ENCODE assay signal across 16 cellular contexts in genomic region chr6:47420394-47421371, GRCh38. TPM values are rescaled to one million over a fixed set of nuclear protein-coding genes. Genes with fewer than 3 reads are reported as not detected.
A peak's percentile ranks its signal among the peaks of the same experiment; 100 is the strongest.
DNase-seq lines count a peak whose midpoint lies in the region; ATAC-seq and TF ChIP-seq lines count a peak whose summit lies in the region.
"Had no signal": no experiment of that assay in that cellular context is flagged by ENCODE, and none has a peak within 500 bp of the region (broad histone marks: within the 10 kb centered on the region; RNA-seq: fewer than 3 reads in every experiment).

No MANE protein-coding gene starts in this region.

- H3K4me1 ChIP-seq in colonic mucosa, result peaks cover 3% of the 10 kb centered on the region
- H3K4me1 ChIP-seq: suprapubic skin had no signal

- H3K9ac ChIP-seq in colonic mucosa (ENCODE audit: low read depth in 2 of 2, low read length in 2 of 2), result no peak overlapping the region

- H3K9me3 ChIP-seq in colonic mucosa, result no peaks in the 10 kb centered on the region
- H3K9me3 ChIP-seq: heart right ventricle, suprapubic skin had no signal

- H3K27me3 ChIP-seq in colonic mucosa, result no peaks in the 10 kb centered on the region
- H3K27me3 ChIP-seq: heart right ventricle, suprapubic skin had no signal

- DNase-seq in GM03348 (ENCODE audit: low spot score), result peak; percentile 15
- peak; percentile 62 for DNase-seq in NCI-H69 (lab: John Stamatoyannopoulos, UW)
- no peak for DNase-seq in colonic mucosa
- peak; percentile 15 for DNase-seq in mucosa of gallbladder (ENCODE audit: low spot score)
- DNase-seq in NCI-H128 (lab: John Stamatoyannopoulos, UW; ENCODE audit: unreplicated experiment), result no peak
- DNase-seq: activated CD4-positive, alpha-beta memory T cell treated with anti-CD3 and anti-CD28 coated beads, Interleukin-2, amount 10 ng/mL, durations not matched to agents 7 days and 5 days; COR-L47; H7; heart right ventricle; NCI-H1436 treated with DMSO at 0.1 percent for 48 hours; T-cell had no signal

- no peak for ATAC-seq in GM21723 (IDR thresholded peaks at IDR 0.05; ENCODE audit: unreplicated experiment)
- no peak for ATAC-seq in HG03457 (IDR thresholded peaks at IDR 0.05; ENCODE audit: unreplicated experiment)
- no peak for ATAC-seq in HG02970 (IDR thresholded peaks at IDR 0.05; ENCODE audit: low FRiP score, unreplicated experiment)
- ATAC-seq: sciatic nerve, T-cell had no signal

- intact Hi-C loops in colonic mucosa (cut with DNase I), result no loop called here

- H3K36me3 ChIP-seq in colonic mucosa, result no peaks in the 10 kb centered on the region
- H3K36me3 ChIP-seq: heart right ventricle, suprapubic skin had no signal

- no peak for TF ChIP-seq CTCF in colonic mucosa (IDR thresholded peaks at IDR 0.05)

- H3K27ac ChIP-seq in colonic mucosa, result peak overlapping the region; percentile 58
- H3K27ac ChIP-seq: suprapubic skin had no signal

- H3K4me3 ChIP-seq in colonic mucosa, result no peak overlapping the region
- H3K4me3 ChIP-seq: heart right ventricle, suprapubic skin had no signal

RNA-seq across cellular contexts. Expression of gene CD2AP, which starts 56.9 kb away (rescaled TPM):
- total RNA-seq in colonic mucosa (100 to 1,000 TPM in 1 of 2 donors, 10 to 100 TPM in 1; 83.1 to 146 TPM), mucosa of gallbladder (49.2 TPM)

Comparison
In these comparisons a context has a peak if more than half of its experiments do, and no peak if none do; other contexts are left out.
1. DNase-seq: peak in GM03348 (single experiment), NCI-H69 (single experiment) and mucosa of gallbladder (single experiment); none in colonic mucosa (single experiment) and NCI-H128 (single experiment).